ENCODE assay signal across 12 cellular contexts in genomic region chr2:209463226-209463625, GRCh38. TPM values are rescaled to one million over a fixed set of nuclear protein-coding genes. Genes with fewer than 3 reads are reported as not detected.
DNase-seq lines count a peak whose midpoint lies in the region; ATAC-seq and TF ChIP-seq lines count a peak whose summit lies in the region.
"Had no signal": no experiment of that assay in that cellular context is flagged by ENCODE, and none has a peak within 500 bp of the region (broad histone marks: within the 10 kb centered on the region; RNA-seq: fewer than 3 reads in every experiment).

No MANE protein-coding gene starts in this region.

- H3K9me3 ChIP-seq in heart right ventricle (peaks cover 0 to 8% (median 0%) of the 10 kb centered on the region in 11 donors), endodermal cell (ENCODE audit: control insufficient read depth, low read length) (no peaks in the 10 kb centered on the region), tibial artery (no peaks in the 10 kb centered on the region)

- H3K4me1 ChIP-seq in heart right ventricle (peaks cover 0 to 20% (median 10%) of the 10 kb centered on the region in 9 donors), endodermal cell (ENCODE audit: control insufficient read depth, insufficient read depth, low read length) (no peaks in the 10 kb centered on the region), tibial artery (peaks cover 0 to 50% (median 12%) of the 10 kb centered on the region in 4 donors)

- H3K4me3 ChIP-seq in heart right ventricle = no peak overlapping the region
- H3K4me3 ChIP-seq in endodermal cell (ENCODE audit: low read length) = no peak overlapping the region
- H3K4me3 ChIP-seq in tibial artery = no peak overlapping the region

- 37 to 56% methylated on average over 1 of the region's 1 CpG for WGBS in heart right ventricle, 2 donors
- 65% methylated on average over 1 of the region's 1 CpG; no CpG with 5 or more reads in 1 of the 2 experiments for WGBS in endodermal cell (ENCODE audit: insufficient coverage in 1 of 2, insufficient read length in 1 of 2), 2 experiments

- H3K9me3 Mint-ChIP-seq in endodermal cell = no peaks in the 10 kb centered on the region
- H3K9me3 Mint-ChIP-seq in activated CD8-positive, alpha-beta memory T cell treated with anti-CD3 and anti-CD28 coated beads, Interleukin-2, amount 10 ng/mL, durations not matched to agents 7 days and 5 days (ENCODE audit: low read depth) = peaks cover 6% of the 10 kb centered on the region
- H3K9me3 Mint-ChIP-seq: activated naive CD8-positive, alpha-beta T cell treated with anti-CD3 and anti-CD28 coated beads, Interleukin-2, amount 10 ng/mL, durations not matched to agents 7 days and 5 days had no signal

- intact Hi-C loops in heart right ventricle (cut with DNase I) (no loop called here), Right ventricle myocardium inferior (cut with DNase I) (no loop called here), tibial artery (cut with DNase I; ENCODE audit: low total_unique reads) (no loop called here)

- peak in 6 of 9 donors; percentile 16 to 45 (median 27) for TF ChIP-seq CTCF in heart right ventricle (IDR thresholded peaks at IDR 0.05)
- TF ChIP-seq CTCF in endodermal cell (conservative IDR thresholded peaks at IDR 0.05) = peak; percentile 68
- TF ChIP-seq CTCF in tibial artery (IDR thresholded peaks at IDR 0.05) = peak; percentile 43 to 51

- no peaks in the 10 kb centered on the region for H3K4me1 Mint-ChIP-seq in endodermal cell
- no peaks in the 10 kb centered on the region for H3K4me1 Mint-ChIP-seq in activated CD8-positive, alpha-beta memory T cell treated with anti-CD3 and anti-CD28 coated beads, Interleukin-2, amount 10 ng/mL, durations not matched to agents 7 days and 5 days
- H3K4me1 Mint-ChIP-seq: activated naive CD8-positive, alpha-beta T cell treated with anti-CD3 and anti-CD28 coated beads, Interleukin-2, amount 10 ng/mL, durations not matched to agents 7 days and 5 days had no signal

- no peak overlapping the region for H3K27ac ChIP-seq in heart right ventricle
- no peak overlapping the region for H3K27ac ChIP-seq in endodermal cell (ENCODE audit: low read depth, low read length)
- peak overlapping the region; percentile 38 to 46 for H3K27ac ChIP-seq in tibial artery

- H3K9ac ChIP-seq in endodermal cell (ENCODE audit: extremely low read depth, low read length, poor library complexity, severe bottlenecking) = no peak overlapping the region

- peak in 1 of 2 donors; percentile 4 for DNase-seq in heart right ventricle
- no peak for DNase-seq in Right ventricle myocardium inferior (ENCODE audit: missing footprints)
- DNase-seq in NAMALWA (ENCODE audit: low spot score) = peak; percentile 34
- DNase-seq in endodermal cell = no peak
- no peak for DNase-seq in tibial artery
- DNase-seq in activated CD8-positive, alpha-beta memory T cell treated with anti-CD3 and anti-CD28 coated beads, Interleukin-2, amount 10 ng/mL, durations not matched to agents 7 days and 5 days = no peak
- DNase-seq: activated naive CD8-positive, alpha-beta T cell treated with anti-CD3 and anti-CD28 coated beads, Interleukin-2, amount 10 ng/mL, durations not matched to agents 7 days and 5 days; kidney glomerular epithelial cell; NCI-H2081 treated with DMSO at 0.1 percent for 48 hours; stimulated activated naive CD4-positive, alpha-beta T cell had no signal

- H3K36me3 Mint-ChIP-seq in endodermal cell (ENCODE audit: low read depth) = no peaks in the 10 kb centered on the region
- H3K36me3 Mint-ChIP-seq in activated CD8-positive, alpha-beta memory T cell treated with anti-CD3 and anti-CD28 coated beads, Interleukin-2, amount 10 ng/mL, durations not matched to agents 7 days and 5 days = no peaks in the 10 kb centered on the region
- H3K36me3 Mint-ChIP-seq: activated naive CD8-positive, alpha-beta T cell treated with anti-CD3 and anti-CD28 coated beads, Interleukin-2, amount 10 ng/mL, durations not matched to agents 7 days and 5 days had no signal

- H3K27me3 Mint-ChIP-seq in endodermal cell (ENCODE audit: insufficient read depth) = peaks cover 2% of the 10 kb centered on the region
- no peaks in the 10 kb centered on the region for H3K27me3 Mint-ChIP-seq in activated CD8-positive, alpha-beta memory T cell treated with anti-CD3 and anti-CD28 coated beads, Interleukin-2, amount 10 ng/mL, durations not matched to agents 7 days and 5 days
- H3K27me3 Mint-ChIP-seq: activated naive CD8-positive, alpha-beta T cell treated with anti-CD3 and anti-CD28 coated beads, Interleukin-2, amount 10 ng/mL, durations not matched to agents 7 days and 5 days had no signal

- H3K36me3 ChIP-seq in heart right ventricle (no peaks in the 10 kb centered on the region), endodermal cell (ENCODE audit: control insufficient read depth, insufficient read depth, low read length) (no peaks in the 10 kb centered on the region), tibial artery (no peaks in the 10 kb centered on the region)

- ATAC-seq in heart right ventricle = peak in 2 of 8 donors; percentile 52 to 55
- ATAC-seq in Right ventricle myocardium inferior = no peak
- no peak for ATAC-seq in GM21447 (IDR thresholded peaks at IDR 0.05; ENCODE audit: unreplicated experiment)
- ATAC-seq in activated CD8-positive, alpha-beta memory T cell treated with anti-CD3 and anti-CD28 coated beads, Interleukin-2, amount 10 ng/mL, durations not matched to agents 7 days and 5 days = no peak
- ATAC-seq in GM19328 (IDR thresholded peaks at IDR 0.05; ENCODE audit: unreplicated experiment) = no peak

- H3K27me3 ChIP-seq in heart right ventricle (no peaks in the 10 kb centered on the region), endodermal cell (ENCODE audit: control insufficient read depth, insufficient read depth, low read length, poor library complexity, severe bottlenecking) (no peaks in the 10 kb centered on the region), tibial artery (no peaks in the 10 kb centered on the region)

- H3K4me3 Mint-ChIP-seq in endodermal cell = no peak overlapping the region
- H3K4me3 Mint-ChIP-seq in activated CD8-positive, alpha-beta memory T cell treated with anti-CD3 and anti-CD28 coated beads, Interleukin-2, amount 10 ng/mL, durations not matched to agents 7 days and 5 days = no peak overlapping the region
- H3K4me3 Mint-ChIP-seq: activated naive CD8-positive, alpha-beta T cell treated with anti-CD3 and anti-CD28 coated beads, Interleukin-2, amount 10 ng/mL, durations not matched to agents 7 days and 5 days had no signal

- CTCF ChIA-PET in activated CD8-positive, alpha-beta memory T cell treated with anti-CD3 and anti-CD28 coated beads, Interleukin-2, amount 10 ng/mL, durations not matched to agents 7 days and 5 days (lab: Charles Lee) = no interaction called here

- no peak overlapping the region for H3K27ac Mint-ChIP-seq in endodermal cell
- no peak overlapping the region for H3K27ac Mint-ChIP-seq in activated CD8-positive, alpha-beta memory T cell treated with anti-CD3 and anti-CD28 coated beads, Interleukin-2, amount 10 ng/mL, durations not matched to agents 7 days and 5 days
- H3K27ac Mint-ChIP-seq: activated naive CD8-positive, alpha-beta T cell treated with anti-CD3 and anti-CD28 coated beads, Interleukin-2, amount 10 ng/mL, durations not matched to agents 7 days and 5 days had no signal

RNA-seq across cellular contexts. Expression of gene MAP2, which starts 39.4 kb away (rescaled TPM):
- total RNA-seq in heart right ventricle (10 to 100 TPM in 2 of 10 donors, 1 to 10 TPM in 8; 4.5 to 15.5 (median 5.9) TPM), Right ventricle myocardium inferior (4.1 TPM), endodermal cell (1 to 10 TPM; 1.8 TPM)
- polyA plus RNA-seq in heart right ventricle = 1 to 10 TPM; 3.5 to 3.6 TPM
- polyA plus RNA-seq in endodermal cell (2013, experiment 1 of 2) = 172 TPM
- 153 TPM for polyA plus RNA-seq in endodermal cell (2013, experiment 2 of 2)
- under 1 TPM in 1 of 2 experiments, not detected in 1; 0.16 TPM for total RNA-seq in activated CD8-positive, alpha-beta memory T cell treated with anti-CD3 and anti-CD28 coated beads, Interleukin-2, amount 10 ng/mL, durations not matched to agents 7 days and 5 days
- total RNA-seq: activated naive CD8-positive, alpha-beta T cell treated with anti-CD3 and anti-CD28 coated beads, Interleukin-2, amount 10 ng/mL, durations not matched to agents 7 days and 5 days had no signal

Comparison
In these comparisons a context has a peak if more than half of its experiments do, and no peak if none do; other contexts are left out.
1. H3K27ac ChIP-seq: peak in tibial artery (2 of 2); none in heart right ventricle (0 of 10) and endodermal cell (single experiment).
2. Peak in every context shown above with its lines, with median percentiles within 50 percentile points of each other: CTCF ChIP-seq.